In the genomic region with DNA sequence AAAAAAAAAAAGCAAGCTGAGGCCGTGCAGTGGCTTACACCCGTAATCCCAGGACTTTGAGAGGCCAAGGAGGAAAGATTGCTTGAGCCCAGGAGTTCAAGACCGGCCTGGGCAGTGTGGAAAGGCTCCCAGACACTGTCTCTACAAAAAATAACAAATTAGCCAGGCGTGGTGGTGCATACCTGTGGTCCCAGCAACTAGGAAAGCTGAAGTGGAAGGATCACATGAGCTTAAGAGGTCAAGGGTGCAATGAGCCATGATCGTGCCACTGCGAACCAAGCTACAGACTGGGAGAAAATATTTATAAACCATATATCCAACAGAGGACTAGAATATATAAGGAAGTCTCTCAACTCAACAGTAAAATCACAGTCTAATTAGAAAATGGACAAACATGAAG, we compare ENCODE assay signal across 27 cellular contexts. TPM values are rescaled to one million over a fixed set of nuclear protein-coding genes. Genes with fewer than 3 reads are reported as not detected.
"Had no signal": no experiment of that assay in that cellular context is flagged by ENCODE, and none has a peak within 500 bp of the region (broad histone marks: within the 10 kb centered on the region; RNA-seq: fewer than 3 reads in every experiment).

No MANE protein-coding gene starts in this region.

- H3K27ac Mint-ChIP-seq: immature natural killer cell; stimulated activated effector memory CD8-positive, alpha-beta T cell treated with anti-CD3 and anti-CD28 coated beads, Interleukin-12 subunit alpha, Interleukin-12 subunit beta, amount 100 ng/mL, for 72 hours; type B pancreatic cell had no signal

- FAIRE-seq: endothelial cell of umbilical vein had no signal

- ATAC-seq: foreskin keratinocyte; heart right ventricle; left ventricle myocardium superior; lower lobe of right lung; right cardiac atrium; stimulated activated effector memory CD8-positive, alpha-beta T cell treated with anti-CD3 and anti-CD28 coated beads, Interleukin-12 subunit alpha, Interleukin-12 subunit beta, amount 100 ng/mL, for 72 hours had no signal

- H3K27me3 ChIP-seq: esophagus muscularis mucosa, foreskin keratinocyte, heart right ventricle, ovary, sigmoid colon, stomach, tibial artery had no signal

- H3K4me3 Mint-ChIP-seq: nephron; stimulated activated effector memory CD8-positive, alpha-beta T cell treated with anti-CD3 and anti-CD28 coated beads, Interleukin-12 subunit alpha, Interleukin-12 subunit beta, amount 100 ng/mL, for 72 hours; type B pancreatic cell had no signal

- H3K36me3 Mint-ChIP-seq: immature natural killer cell; stimulated activated effector memory CD8-positive, alpha-beta T cell treated with anti-CD3 and anti-CD28 coated beads, Interleukin-12 subunit alpha, Interleukin-12 subunit beta, amount 100 ng/mL, for 72 hours had no signal

- H3K4me1 Mint-ChIP-seq: immature natural killer cell; stimulated activated effector memory CD8-positive, alpha-beta T cell treated with anti-CD3 and anti-CD28 coated beads, Interleukin-12 subunit alpha, Interleukin-12 subunit beta, amount 100 ng/mL, for 72 hours had no signal

- H3K4me3 ChIP-seq: coronary artery, esophagus muscularis mucosa, heart right ventricle, lower lobe of right lung, ovary, sigmoid colon, stomach, tibial artery had no signal

- DNase-seq: dermis blood vessel endothelial cell; effector memory CD4-positive, alpha-beta T cell; foreskin keratinocyte; glutamatergic neuron; heart right ventricle; hypothalamus; immature natural killer cell; islet precursor cell; kidney glomerular epithelial cell; left ventricle myocardium superior; lower lobe of right lung; nucleus accumbens; ovary; posterior cingulate gyrus; right cardiac atrium; sigmoid colon; stimulated activated CD4-positive, alpha-beta T cell treated with anti-CD3 and anti-CD28 coated beads, Interleukin-2, amount 100 ng/mL, for 24 hours; stimulated activated CD4-positive, alpha-beta T cell treated with anti-CD3 and anti-CD28 coated beads, Interleukin-4, amount 100 ng/mL, for 24 hours; stimulated activated naive CD4-positive, alpha-beta T cell treated with Interleukin-2 at 50 U/mL for 16 hours; stomach; tibial artery had no signal

- H3K36me3 ChIP-seq: ovary had no signal

- H3K4me1 ChIP-seq: foreskin keratinocyte, lower lobe of right lung, tibial artery had no signal

- H3K9me3 ChIP-seq: esophagus muscularis mucosa, heart right ventricle, lower lobe of right lung, ovary, sigmoid colon, stomach, tibial artery had no signal

- H3K9me3 Mint-ChIP-seq: immature natural killer cell; nephron; stimulated activated effector memory CD8-positive, alpha-beta T cell treated with anti-CD3 and anti-CD28 coated beads, Interleukin-12 subunit alpha, Interleukin-12 subunit beta, amount 100 ng/mL, for 72 hours; type B pancreatic cell had no signal

RNA-seq across cellular contexts. Expression of a gene that starts 48.5 kb away (rescaled TPM):
- polyA plus RNA-seq: immature natural killer cell had no signal
